In genomic region chr12:52244615-52244994, GRCh38 we compare ENCODE assay signal across 1 cellular context.
TF ChIP-seq lines count a peak whose summit lies in the region.

No MANE protein-coding gene starts in this region.

TF ChIP-seq in HCT116, 20 proteins besides CTCF, POLR2A, EP300 and RAD21 (continued from another document):
- no peak for TF ChIP-seq ATF3 (IDR thresholded peaks at IDR 0.05)
